In genomic region chr1:97983132-97983531, GRCh38 we compare ENCODE assay signal across 26 cellular contexts.
DNase-seq lines count a peak whose midpoint lies in the region; ATAC-seq, FAIRE-seq and TF ChIP-seq lines count a peak whose summit lies in the region.
"Had no signal": no experiment of that assay in that cellular context is flagged by ENCODE, and none has a peak within 500 bp of the region (broad histone marks: within the 10 kb centered on the region; RNA-seq: fewer than 3 reads in every experiment).

No MANE protein-coding gene starts in this region.

- H3K9ac ChIP-seq in HepG2 (ENCODE audit: insufficient read depth, low read depth, low read length) (no peak overlapping the region), IMR-90 (ENCODE audit: low read depth, low read length) (no peak overlapping the region), H1 (replicated peaks in 1 of 4; ENCODE audit: extremely low read depth in 1 of 4, low read depth in 3 of 4, low read length in 3 of 4) (no peak overlapping the region)
- H3K9ac ChIP-seq: BLaER1 treated with 17β-estradiol and CSF1 and Interleukin-3, amounts not matched to agents 10 nM and 100 nM had no signal

- H3K14ac ChIP-seq in IMR-90 (replicated peaks; ENCODE audit: low read depth, low read length) (no peak overlapping the region), H1 (ENCODE audit: insufficient read length) (no peak overlapping the region)

- H4K8ac ChIP-seq in IMR-90 (ENCODE audit: low read depth in 2 of 2, low read length in 2 of 2) (no peak overlapping the region), H1 (ENCODE audit: extremely low read depth, insufficient read depth, low read length) (no peak overlapping the region)

- H2BK15ac ChIP-seq in IMR-90 (ENCODE audit: low read depth, low read length) = no peak overlapping the region
- H2BK15ac ChIP-seq in H1 (ENCODE audit: low read length) = no peak overlapping the region

- 66% methylated on average over 2 of the region's 2 CpGs for WGBS in HepG2 (ENCODE audit: low lambda C conversion rate)
- 89% methylated on average over 2 of the region's 2 CpGs for WGBS in right lobe of liver (ENCODE audit: insufficient coverage, low coverage, low lambda C conversion rate, missing lambda C conversion rate)
- WGBS in IMR-90 (ENCODE audit: extremely low coverage in 2 of 2, insufficient read length in 1 of 2), 2 experiments = no CpG with 5 or more reads among the region's 2 CpGs
- WGBS in H1 (ENCODE audit: extremely low coverage in 1 of 2, insufficient coverage in 1 of 2, insufficient read length in 1 of 2, insufficient replicate concordance in 2 of 2, low coverage in 1 of 2, low lambda C conversion rate in 2 of 2, missing lambda C conversion rate in 1 of 2), 2 experiments = 100% methylated on average over 2 of the region's 2 CpGs; no CpG with 5 or more reads in 1 of the 2 experiments
- 90 to 96% (median 93%) methylated on average over 2 of the region's 2 CpGs for WGBS in small intestine, 3 donors

- TF ChIP-seq POLR2A in HepG2 (IDR thresholded peaks at IDR 0.05; ENCODE audit: insufficient read depth in 1 of 2, low read depth in 2 of 2, low read length in 2 of 2) = no peak
- TF ChIP-seq POLR2A in right lobe of liver (IDR thresholded peaks at IDR 0.05) = no peak
- no peak for TF ChIP-seq POLR2A in IMR-90 (IDR thresholded peaks at IDR 0.05; ENCODE audit: low read depth, low read length)
- TF ChIP-seq POLR2A in H1 (IDR thresholded peaks at IDR 0.05; ENCODE audit: control extremely low read depth in 1 of 2, low read depth in 2 of 2, low read length in 2 of 2) = no peak

- no peak overlapping the region for H2BK12ac ChIP-seq in H1 (ENCODE audit: low read depth, low read length)

- no peaks in the 10 kb centered on the region for H3K9me3 ChIP-seq in HepG2 (ENCODE audit: low read length)
- no peaks in the 10 kb centered on the region for H3K9me3 ChIP-seq in right lobe of liver
- H3K9me3 ChIP-seq in IMR-90 (ENCODE audit: control insufficient read depth, insufficient read depth, low read length) = no peaks in the 10 kb centered on the region
- no peaks in the 10 kb centered on the region for H3K9me3 ChIP-seq in H1 (ENCODE audit: insufficient read depth in 2 of 2, low read depth in 1 of 2, low read length in 1 of 2)
- H3K9me3 ChIP-seq in small intestine (ENCODE audit: control insufficient read depth, low read depth) = no peaks in the 10 kb centered on the region
- H3K9me3 ChIP-seq: BLaER1 treated with 17β-estradiol and CSF1 and Interleukin-3, amounts not matched to agents 10 nM and 100 nM had no signal

- H2BK120ac ChIP-seq in IMR-90 (ENCODE audit: low read depth, low read length) (no peak overlapping the region), H1 (replicated peaks; ENCODE audit: low read depth, low read length) (no peak overlapping the region)

- H2AK5ac ChIP-seq in IMR-90 (ENCODE audit: low read depth, low read length) (no peak overlapping the region), H1 (ENCODE audit: low read depth, low read length) (no peak overlapping the region)

- no peaks in the 10 kb centered on the region for H3K79me1 ChIP-seq in IMR-90 (ENCODE audit: low read depth in 1 of 2, low read length in 2 of 2)
- no peaks in the 10 kb centered on the region for H3K79me1 ChIP-seq in H1 (ENCODE audit: low read depth, low read length)

- TF ChIP-seq RAD21 in HepG2 (CRISPR knock-in tag; IDR thresholded peaks at IDR 0.05) (no peak), IMR-90 (IDR thresholded peaks at IDR 0.05; ENCODE audit: low read length) (no peak), H1 (IDR thresholded peaks at IDR 0.05 in 1 of 2, conservative IDR thresholded peaks at IDR 0.05 in 1 of 2; ENCODE audit: low read depth in 2 of 2, low read length in 2 of 2) (no peak)

- TF ChIP-seq EP300 in HepG2 (IDR thresholded peaks at IDR 0.05; ENCODE audit: low read depth in 2 of 2, low read length in 2 of 2) = no peak
- TF ChIP-seq EP300 in HepG2 (CRISPR knock-in tag; IDR thresholded peaks at IDR 0.05; ENCODE audit: borderline replicate concordance) = no peak
- TF ChIP-seq EP300 in H1 (IDR thresholded peaks at IDR 0.05; ENCODE audit: borderline replicate concordance in 1 of 2, low read depth in 2 of 2, low read length in 2 of 2) = no peak

- H3K4me1 ChIP-seq in HepG2 (ENCODE audit: insufficient read depth, low read length) = no peaks in the 10 kb centered on the region
- H3K4me1 ChIP-seq in right lobe of liver = no peaks in the 10 kb centered on the region
- H3K4me1 ChIP-seq in IMR-90 (ENCODE audit: control insufficient read depth, insufficient read depth, low read length) = no peaks in the 10 kb centered on the region; the same call in 1 of the 2 replicates
- H3K4me1 ChIP-seq in H1 (replicated peaks in 1 of 4; ENCODE audit: control insufficient read depth in 3 of 4, insufficient read depth in 4 of 4, low read length in 3 of 4) = no peaks in the 10 kb centered on the region
- H3K4me1 ChIP-seq in small intestine (ENCODE audit: control insufficient read depth in 2 of 2, insufficient read depth in 1 of 2, low read depth in 1 of 2, low read length in 1 of 2) = no peaks in the 10 kb centered on the region
- H3K4me1 ChIP-seq: BLaER1 treated with 17β-estradiol and CSF1 and Interleukin-3, amounts not matched to agents 10 nM and 100 nM had no signal

- H2AFZ ChIP-seq in HepG2 (ENCODE audit: low read length) (no peak overlapping the region), IMR-90 (replicated peaks; ENCODE audit: low read length, poor library complexity) (no peak overlapping the region), H1 (ENCODE audit: low read length) (no peak overlapping the region)

- H3K36me3 ChIP-seq in HepG2 (replicated peaks in 1 of 2; ENCODE audit: control insufficient read depth in 1 of 2, insufficient read depth in 2 of 2, low read length in 2 of 2) (no peaks in the 10 kb centered on the region), right lobe of liver (no peaks in the 10 kb centered on the region), IMR-90 (ENCODE audit: control insufficient read depth, insufficient read depth, low read length) (no peaks in the 10 kb centered on the region), H1 (ENCODE audit: control insufficient read depth in 2 of 4, insufficient read depth in 4 of 4, low read length in 3 of 4) (no peaks in the 10 kb centered on the region), small intestine (ENCODE audit: control insufficient read depth in 2 of 2, insufficient read depth in 2 of 2, low read length in 2 of 2) (no peaks in the 10 kb centered on the region)
- H3K36me3 ChIP-seq: BLaER1 treated with 17β-estradiol and CSF1 and Interleukin-3, amounts not matched to agents 10 nM and 100 nM had no signal

- H3K27me3 ChIP-seq in HepG2 (ENCODE audit: control insufficient read depth in 1 of 2, insufficient read depth in 2 of 2, low read length in 2 of 2) = no peaks in the 10 kb centered on the region
- no peaks in the 10 kb centered on the region for H3K27me3 ChIP-seq in right lobe of liver
- no peaks in the 10 kb centered on the region for H3K27me3 ChIP-seq in IMR-90 (ENCODE audit: control insufficient read depth, insufficient read depth, low read length)
- H3K27me3 ChIP-seq in H1 (replicated peaks in 1 of 4; ENCODE audit: control insufficient read depth in 3 of 4, extremely low read depth in 1 of 4, insufficient read depth in 3 of 4, low read length in 3 of 4) = no peaks in the 10 kb centered on the region
- no peaks in the 10 kb centered on the region for H3K27me3 ChIP-seq in small intestine (ENCODE audit: control insufficient read depth in 2 of 2, insufficient read depth in 2 of 2, low read length in 2 of 2)
- H3K27me3 ChIP-seq: BLaER1 treated with 17β-estradiol and CSF1 and Interleukin-3, amounts not matched to agents 10 nM and 100 nM had no signal

- no peaks in the 10 kb centered on the region for H3K79me2 ChIP-seq in HepG2 (ENCODE audit: insufficient read depth, low read length)
- H3K79me2 ChIP-seq in H1 (ENCODE audit: control insufficient read depth in 1 of 2, insufficient read depth in 2 of 2, low read length in 2 of 2) = no peaks in the 10 kb centered on the region

- POLR2A ChIA-PET in HepG2 (lab: Yijun Ruan, JAX) (no interaction called here), IMR-90 (lab: Charles Lee; ENCODE audit: unreplicated experiment) (no interaction called here), H1 (lab: Charles Lee; ENCODE audit: partially characterized antibody) (no interaction called here)

- H2AK9ac ChIP-seq in IMR-90 (replicated peaks; ENCODE audit: low read depth, low read length, poor library complexity) = no peak overlapping the region

- H3K4ac ChIP-seq in IMR-90 (ENCODE audit: low read depth, low read length) = no peak overlapping the region
- no peak overlapping the region for H3K4ac ChIP-seq in H1 (replicated peaks; ENCODE audit: insufficient read length, low read depth, low read length)

- H3K27ac ChIP-seq in HepG2 (ENCODE audit: extremely low read length, insufficient read depth, low read length) (no peak overlapping the region), right lobe of liver (no peak overlapping the region), IMR-90 (ENCODE audit: insufficient read depth, low read length) (no peak overlapping the region), H1 (ENCODE audit: low read depth, low read length) (no peak overlapping the region), small intestine (ENCODE audit: low read depth in 1 of 2, low read length in 1 of 2) (no peak overlapping the region)
- H3K27ac ChIP-seq: 22Rv1; BLaER1 treated with 17β-estradiol and CSF1 and Interleukin-3, amounts not matched to agents 10 nM and 100 nM; C4-2B had no signal

- FAIRE-seq in HepG2 (lab: Jason Lieb, UNC) (no peak), H1 (lab: Jason Lieb, UNC) (no peak), small intestine (lab: Jason Lieb, UNC) (peak; percentile 61)
- FAIRE-seq: GM12878, GM12892, GM19239 had no signal

- H4K5ac ChIP-seq in IMR-90 (ENCODE audit: low read depth, low read length) (no peak overlapping the region), H1 (ENCODE audit: insufficient read length, low read depth, low read length) (no peak overlapping the region)

- in situ Hi-C loops in HepG2 (cut with HindIII; ENCODE audit: extremely low pct_ligation_motif_present, low pct_unique_long_range_greater_than_20kb) (no loop called here), IMR-90 (cut with MboI; ENCODE audit: low sequenced_read_pairs) (no loop called here)

- H3K56ac ChIP-seq in IMR-90 (ENCODE audit: extremely low read depth, insufficient read depth, low read length) = no peak overlapping the region
- H3K56ac ChIP-seq in H1 (replicated peaks; ENCODE audit: insufficient read length, low read depth, low read length) = no peak overlapping the region

- H2BK5ac ChIP-seq in IMR-90 (ENCODE audit: low read depth, low read length, poor library complexity, severe bottlenecking) (no peak overlapping the region), H1 (ENCODE audit: low read depth, low read length) (no peak overlapping the region)

- H3K4me3 ChIP-seq in HepG2 (replicated peaks in 1 of 3; ENCODE audit: insufficient read depth in 1 of 3, low read depth in 2 of 3, low read length in 3 of 3) = no peak overlapping the region
- no peak overlapping the region for H3K4me3 ChIP-seq in right lobe of liver
- no peak overlapping the region for H3K4me3 ChIP-seq in IMR-90 (ENCODE audit: insufficient read depth, low read depth, low read length)
- H3K4me3 ChIP-seq in H1 (ENCODE audit: extremely low read depth in 1 of 4, insufficient read depth in 2 of 4, low read depth in 3 of 4, low read length in 4 of 4) = no peak overlapping the region
- H3K4me3 ChIP-seq in small intestine (ENCODE audit: low read depth in 1 of 2, low read length in 2 of 2) = no peak overlapping the region
- H3K4me3 ChIP-seq: BLaER1 treated with 17β-estradiol and CSF1 and Interleukin-3, amounts not matched to agents 10 nM and 100 nM; GM12878 had no signal

- H4K91ac ChIP-seq in IMR-90 (ENCODE audit: insufficient read depth, low read depth, low read length) = no peak overlapping the region
- no peak overlapping the region for H4K91ac ChIP-seq in H1 (replicated peaks; ENCODE audit: insufficient read length, low read length)

- intact Hi-C loops in HepG2 (cut with micrococcal nuclease; ENCODE audit: unreplicated experiment) = no loop called here
- intact Hi-C loops in right lobe of liver (cut with DNase I) = no loop called here
- intact Hi-C loops in IMR-90 (cut with micrococcal nuclease) = no loop called here

- dilution Hi-C loops in IMR-90 (cut with HindIII; ENCODE audit: low sequenced_read_pairs, unreplicated experiment) = no loop called here

- BruUV-seq in HepG2 (replicated peaks; lab: Mats Ljungman, UMichigan) (no TSS peak), IMR-90 (replicated peaks; lab: Mats Ljungman, UMichigan) (no TSS peak)

- H3K23me2 ChIP-seq in H1 (ENCODE audit: low read depth, low read length) = no peaks in the 10 kb centered on the region

- no peaks in the 10 kb centered on the region for H4K20me1 ChIP-seq in HepG2 (ENCODE audit: insufficient read depth, low read length)
- H4K20me1 ChIP-seq in IMR-90 (ENCODE audit: insufficient read depth, low read length) = no peaks in the 10 kb centered on the region
- no peaks in the 10 kb centered on the region for H4K20me1 ChIP-seq in H1 (replicated peaks in 1 of 2; ENCODE audit: control insufficient read depth in 1 of 2, insufficient read depth in 2 of 2, low read length in 2 of 2)
- H4K20me1 ChIP-seq: BLaER1 treated with 17β-estradiol and CSF1 and Interleukin-3, amounts not matched to agents 10 nM and 100 nM had no signal

- H3K4me2 ChIP-seq in HepG2 (ENCODE audit: low read depth, low read length) (no peak overlapping the region), IMR-90 (ENCODE audit: low read depth, low read length) (no peak overlapping the region), H1 (ENCODE audit: insufficient read depth in 1 of 2, low read depth in 2 of 2, low read length in 2 of 2) (no peak overlapping the region)
- H3K4me2 ChIP-seq: BLaER1 treated with 17β-estradiol and CSF1 and Interleukin-3, amounts not matched to agents 10 nM and 100 nM had no signal

- H2BK20ac ChIP-seq in IMR-90 (ENCODE audit: low read depth, low read length) (no peak overlapping the region), H1 (ENCODE audit: low read length) (no peak overlapping the region)

- TF ChIP-seq CTCF in HepG2 (CRISPR knock-in tag; IDR thresholded peaks at IDR 0.05) = no peak
- TF ChIP-seq CTCF in right lobe of liver (IDR thresholded peaks at IDR 0.05) = no peak
- no peak for TF ChIP-seq CTCF in IMR-90 (conservative IDR thresholded peaks at IDR 0.05; ENCODE audit: low read depth, low read length)
- no peak for TF ChIP-seq CTCF in H1 (IDR thresholded peaks at IDR 0.05; ENCODE audit: control extremely low read depth in 1 of 3, insufficient read depth in 1 of 3, low read depth in 1 of 3, low read length in 3 of 3)

- ATAC-seq in HepG2 = no peak
- ATAC-seq in right lobe of liver = no peak
- ATAC-seq in IMR-90 (ENCODE audit: low read depth) = no peak
- no peak for ATAC-seq in GM18498 (IDR thresholded peaks at IDR 0.05; ENCODE audit: unreplicated experiment)
- ATAC-seq: GM12878 had no signal

- H3K9me1 ChIP-seq in IMR-90 (ENCODE audit: insufficient read depth, low read length) = no peaks in the 10 kb centered on the region

- H3K23ac ChIP-seq in IMR-90 (ENCODE audit: low read depth, low read length) = no peak overlapping the region
- H3K23ac ChIP-seq in H1 (ENCODE audit: insufficient read length) = no peak overlapping the region

- CTCF ChIA-PET in HepG2 (lab: Yijun Ruan, JAX; ENCODE audit: low intra/inter-chr PET ratio, low total read pairs) = no interaction called here
- CTCF ChIA-PET in IMR-90 (lab: Yijun Ruan, JAX) = no interaction called here
- CTCF ChIA-PET in H1 (lab: Charles Lee; ENCODE audit: partially characterized antibody) = no interaction called here

- no peak overlapping the region for H3K18ac ChIP-seq in IMR-90 (ENCODE audit: low read depth, low read length)
- H3K18ac ChIP-seq in H1 (ENCODE audit: extremely low read depth, low read length) = no peak overlapping the region

- no peak for DNase-seq in HepG2 (ENCODE audit: low spot score)
- DNase-seq in right lobe of liver = no peak
- no peak for DNase-seq in IMR-90
- no peak for DNase-seq in H1 (ENCODE audit: low read depth in 1 of 2, low spot score in 2 of 2)
- no peak for DNase-seq in small intestine
- DNase-seq in NCI-H2029 treated with DMSO at 0.1 percent for 48 hours (lab: John Stamatoyannopoulos, UW) = no peak
- no peak for DNase-seq in HPDE6-E6E7 (ENCODE audit: extremely low spot score)
- DNase-seq: AML-193; CD4-positive, alpha-beta memory T cell; CD4-positive, CD25-positive, alpha-beta regulatory T cell; CD8-positive, alpha-beta memory T cell; COR-L47; DMS 273 treated with DMSO at 0.1 percent for 48 hours; DMS153; DMS53; DMS79; DND-41; EL; GDM1 had no signal

Comparison
In these comparisons a context has a peak if more than half of its experiments do, and no peak if none do; other contexts are left out.
1. Of the 41 proteins assayed by ChIP-seq in both HepG2 and H1: peak only in HepG2: none; only in H1: none; in both: MAFK; in neither: 40.